In genomic region chr1:235865565-235866206, GRCh38 we compare ENCODE assay signal across 8 cellular contexts. TPM values are rescaled to one million over a fixed set of nuclear protein-coding genes. Genes with fewer than 3 reads are reported as not detected.
A peak's percentile ranks its signal among the peaks of the same experiment; 100 is the strongest.
DNase-seq lines count a peak whose midpoint lies in the region; ATAC-seq, FAIRE-seq and TF ChIP-seq lines count a peak whose summit lies in the region.

No MANE protein-coding gene starts in this region.

- peak overlapping the region; percentile 97 for H3K4me3 Mint-ChIP-seq in activated T-helper 17 cell treated with anti-CD3 and anti-CD28 coated beads, Interleukin-2, amount 50 U/mL, for 72 hours

- dilution Hi-C loops in keratinocyte (cut with MboI; ENCODE audit: extremely low pct_ligation_motif_present, low sequenced_read_pairs), result no loop called here

- ATAC-seq in HG03095 (IDR thresholded peaks at IDR 0.05; ENCODE audit: unreplicated experiment), result peak; percentile 0
- ATAC-seq in activated T-helper 17 cell treated with anti-CD3 and anti-CD28 coated beads, Interleukin-2, amount 50 U/mL, for 72 hours (replicated peaks), result no peak

- no peaks in the 10 kb centered on the region for H3K27me3 ChIP-seq in keratinocyte (ENCODE audit: control insufficient read depth, extremely low read depth, insufficient read depth, low read length)

- no peaks in the 10 kb centered on the region for H3K9me3 Mint-ChIP-seq in activated T-helper 17 cell treated with anti-CD3 and anti-CD28 coated beads, Interleukin-2, amount 50 U/mL, for 72 hours

- peak overlapping the region; percentile 99 for H3K27ac Mint-ChIP-seq in activated T-helper 17 cell treated with anti-CD3 and anti-CD28 coated beads, Interleukin-2, amount 50 U/mL, for 72 hours

- TF ChIP-seq CTCF in keratinocyte (optimal IDR thresholded peaks at IDR 0.05 in 1 of 3, IDR thresholded peaks at IDR 0.05 in 1 of 3, conservative IDR thresholded peaks at IDR 0.05 in 1 of 3; ENCODE audit: extremely low read depth in 1 of 3, insufficient read depth in 2 of 3, low read length in 3 of 3), result peak in 1 of 3 experiments; percentile 54

- H3K9me1 ChIP-seq in keratinocyte (ENCODE audit: control insufficient read depth, extremely low read depth, insufficient read depth, low read length), result no peaks in the 10 kb centered on the region

- H3K36me3 ChIP-seq in keratinocyte (ENCODE audit: control insufficient read depth in 2 of 2, extremely low read depth in 1 of 2, insufficient read depth in 2 of 2, low read length in 2 of 2), result no peaks in the 10 kb centered on the region

- peak overlapping the region; percentile 95 for H3K4me2 ChIP-seq in keratinocyte (ENCODE audit: control insufficient read depth, extremely low read depth, insufficient read depth, low read depth, low read length)

- no peaks in the 10 kb centered on the region for H3K9me3 ChIP-seq in keratinocyte (ENCODE audit: control insufficient read depth, low read depth, low read length)

- peaks cover 33% of the 10 kb centered on the region for H3K36me3 Mint-ChIP-seq in activated T-helper 17 cell treated with anti-CD3 and anti-CD28 coated beads, Interleukin-2, amount 50 U/mL, for 72 hours (ENCODE audit: low read depth)

- H2AFZ ChIP-seq in keratinocyte (ENCODE audit: control insufficient read depth, low read length), result peak overlapping the region; percentile 0

- H3K4me1 ChIP-seq in keratinocyte (ENCODE audit: control insufficient read depth, extremely low read depth, insufficient read depth, low read length), result peaks cover 22% of the 10 kb centered on the region

- peak overlapping the region; percentile 88 for H3K9ac ChIP-seq in keratinocyte (ENCODE audit: control insufficient read depth, extremely low read depth, insufficient read depth, low read length)

- H4K20me1 ChIP-seq in keratinocyte (ENCODE audit: control insufficient read depth, extremely low read depth, insufficient read depth, low read length), result no peaks in the 10 kb centered on the region

- no peaks in the 10 kb centered on the region for H3K27me3 Mint-ChIP-seq in activated T-helper 17 cell treated with anti-CD3 and anti-CD28 coated beads, Interleukin-2, amount 50 U/mL, for 72 hours

- peak; percentile 64 for DNase-seq in DMS 273 (lab: John Stamatoyannopoulos, UW; ENCODE audit: unreplicated experiment)
- no peak for DNase-seq in DMS 273 treated with DMSO at 0.1 percent for 48 hours (lab: John Stamatoyannopoulos, UW)
- no peak for DNase-seq in keratinocyte (ENCODE audit: low read depth, low spot score)
- DNase-seq in NAMALWA (ENCODE audit: low spot score), result no peak
- DNase-seq in stimulated activated CD4-positive, alpha-beta T cell treated with anti-CD3 and anti-CD28 coated beads, Interleukin-2, amount 100 ng/mL, for 48 hours, result no peak

- no peak for FAIRE-seq in keratinocyte (lab: Jason Lieb, UNC)

- peak overlapping the region; percentile 63 to 89 (median 76) for H3K4me3 ChIP-seq in keratinocyte (ENCODE audit: control insufficient read depth in 2 of 3, extremely low read depth in 1 of 3, insufficient read depth in 2 of 3, low read depth in 1 of 3, low read length in 3 of 3)

- H3K4me1 Mint-ChIP-seq in activated T-helper 17 cell treated with anti-CD3 and anti-CD28 coated beads, Interleukin-2, amount 50 U/mL, for 72 hours, result peaks cover 38% of the 10 kb centered on the region

- H3K27ac ChIP-seq in keratinocyte (ENCODE audit: control insufficient read depth, insufficient read depth, low read length) (peak overlapping the region; percentile 65), temporal lobe (ENCODE audit: low read depth, low read length) (peak overlapping the region; percentile 70)

- peaks cover 51% of the 10 kb centered on the region for H3K79me2 ChIP-seq in keratinocyte (ENCODE audit: control insufficient read depth, insufficient read depth, low read length)

RNA-seq across cellular contexts. Expression of gene LYST, which starts 1.0 kb away (rescaled TPM):
- 10 to 100 TPM; 19.8 to 41.2 TPM for total RNA-seq in activated T-helper 17 cell treated with anti-CD3 and anti-CD28 coated beads, Interleukin-2, amount 50 U/mL, for 72 hours
- 9.5 to 30.9 TPM (median 24.7 TPM) in 3 replicates for polyA plus RNA-seq in keratinocyte
- polyA plus RNA-seq in keratinocyte (2011; ENCODE audit: low read depth), result 29.2 TPM
- polyA plus RNA-seq in keratinocyte (2011; cell fraction: cytosol; rRNA removed), result 5.9 and 13.2 TPM in 2 replicates
- polyA plus RNA-seq in keratinocyte (2011; cell fraction: nucleus; rRNA removed), result 49.0 and 52.9 TPM in 2 replicates
- 7.7 and 20.9 TPM in 2 replicates for polyA plus RNA-seq in keratinocyte (2012; ENCODE audit: low replicate concordance)
- polyA minus RNA-seq in keratinocyte, result 13.1 to 108 TPM (median 83.3 TPM) in 3 replicates
- polyA minus RNA-seq in keratinocyte (2011; cell fraction: cytosol; rRNA and poly(A)+ RNA removed), result 11.1 TPM
- 126 and 238 TPM in 2 replicates for polyA minus RNA-seq in keratinocyte (2011; cell fraction: nucleus; rRNA and poly(A)+ RNA removed)
- 67.9 TPM for total RNA-seq in temporal lobe
